In genomic region chr13:44768775-44769578, GRCh38 we compare ENCODE assay signal across 12 cellular contexts.
DNase-seq lines count a peak whose midpoint lies in the region; ATAC-seq and TF ChIP-seq lines count a peak whose summit lies in the region.
"Had no signal": no experiment of that assay in that cellular context is flagged by ENCODE, and none has a peak within 500 bp of the region (broad histone marks: within the 10 kb centered on the region; RNA-seq: fewer than 3 reads in every experiment).

No MANE protein-coding gene starts in this region.

- H3K79me2 ChIP-seq in osteoblast (ENCODE audit: insufficient read depth, low read length) = no peaks in the 10 kb centered on the region

- H3K9me3 ChIP-seq in osteoblast (ENCODE audit: low read depth, low read length) = no peaks in the 10 kb centered on the region
- H3K9me3 ChIP-seq: BE2C, gastrocnemius medialis had no signal

- peak overlapping the region; percentile 41 for H3K4me3 Mint-ChIP-seq in activated T-helper 1 cell treated with anti-CD3 and anti-CD28 coated beads, Interleukin-12 subunit alpha, Interleukin-12 subunit beta, Interleukin-2, Interleukin-4 antibody, amounts not matched to agents 30 ng/mL and 10 ng/mL and 1 ng/mL, durations not matched to agents 14 hours and 24 hours and 36 hours

- no peaks in the 10 kb centered on the region for H3K27me3 Mint-ChIP-seq in activated T-helper 1 cell treated with anti-CD3 and anti-CD28 coated beads, Interleukin-12 subunit alpha, Interleukin-12 subunit beta, Interleukin-2, Interleukin-4 antibody, amounts not matched to agents 30 ng/mL and 10 ng/mL and 1 ng/mL, durations not matched to agents 14 hours and 24 hours and 36 hours (ENCODE audit: insufficient read depth)

- H3K4me3 ChIP-seq in AG09309 (ENCODE audit: control insufficient read depth, low read depth, low read length) (no peak overlapping the region), osteoblast (ENCODE audit: insufficient read depth, low read length) (no peak overlapping the region)
- H3K4me3 ChIP-seq: cardiac muscle cell, gastrocnemius medialis had no signal

- DNase-seq in AG09309 (ENCODE audit: low read depth) = peak; percentile 3
- DNase-seq in H4 (ENCODE audit: low spot score) = peak; percentile 21
- DNase-seq in activated T-helper 1 cell treated with anti-CD3 and anti-CD28 coated beads, Interleukin-12 subunit alpha, Interleukin-12 subunit beta, Interleukin-2, Interleukin-4 antibody, amounts not matched to agents 30 ng/mL and 10 ng/mL and 1 ng/mL, durations not matched to agents 14 hours and 24 hours and 36 hours (ENCODE audit: low spot score) = peak; percentile 9
- DNase-seq in osteoblast (ENCODE audit: insufficient read length, low spot score, missing footprints) = no peak
- DNase-seq in HuH-7 (ENCODE audit: low spot score) = no peak
- no peak for DNase-seq in cerebellar cortex (ENCODE audit: low spot score)
- DNase-seq: BE2C, gastrocnemius medialis, MV-4-11 had no signal

- ATAC-seq in GM21576 (IDR thresholded peaks at IDR 0.05; ENCODE audit: unreplicated experiment) (no peak), GM19397 (IDR thresholded peaks at IDR 0.05; ENCODE audit: unreplicated experiment) (no peak)
- ATAC-seq: gastrocnemius medialis had no signal

- TF ChIP-seq CTCF in AG09309 (IDR thresholded peaks at IDR 0.05; ENCODE audit: control insufficient read depth, insufficient read depth, low read depth, low read length, missing control alignments) = no peak
- no peak for TF ChIP-seq CTCF in osteoblast (IDR thresholded peaks at IDR 0.05; ENCODE audit: extremely low read depth, low read depth, low read length)

- H3K27me3 ChIP-seq in osteoblast (ENCODE audit: insufficient read depth, low read length) = no peaks in the 10 kb centered on the region
- H3K27me3 ChIP-seq: BE2C, cardiac muscle cell, gastrocnemius medialis had no signal

- H3K4me1 ChIP-seq in osteoblast (ENCODE audit: insufficient read depth, low read length) = peaks cover 16% of the 10 kb centered on the region

- H3K9me3 Mint-ChIP-seq in activated T-helper 1 cell treated with anti-CD3 and anti-CD28 coated beads, Interleukin-12 subunit alpha, Interleukin-12 subunit beta, Interleukin-2, Interleukin-4 antibody, amounts not matched to agents 30 ng/mL and 10 ng/mL and 1 ng/mL, durations not matched to agents 14 hours and 24 hours and 36 hours = peaks cover 3% of the 10 kb centered on the region

- H4K20me1 ChIP-seq in osteoblast (ENCODE audit: insufficient read depth, low read length) = no peaks in the 10 kb centered on the region

- H3K27ac Mint-ChIP-seq in activated T-helper 1 cell treated with anti-CD3 and anti-CD28 coated beads, Interleukin-12 subunit alpha, Interleukin-12 subunit beta, Interleukin-2, Interleukin-4 antibody, amounts not matched to agents 30 ng/mL and 10 ng/mL and 1 ng/mL, durations not matched to agents 14 hours and 24 hours and 36 hours = peak overlapping the region; percentile 82

- H3K4me1 Mint-ChIP-seq in activated T-helper 1 cell treated with anti-CD3 and anti-CD28 coated beads, Interleukin-12 subunit alpha, Interleukin-12 subunit beta, Interleukin-2, Interleukin-4 antibody, amounts not matched to agents 30 ng/mL and 10 ng/mL and 1 ng/mL, durations not matched to agents 14 hours and 24 hours and 36 hours (ENCODE audit: low read depth) = peaks cover 52% of the 10 kb centered on the region

- intact Hi-C loops in activated T-helper 1 cell treated with anti-CD3 and anti-CD28 coated beads, Interleukin-12 subunit alpha, Interleukin-12 subunit beta, Interleukin-2, Interleukin-4 antibody, amounts not matched to agents 30 ng/mL and 10 ng/mL and 1 ng/mL, durations not matched to agents 14 hours and 24 hours and 36 hours (cut with micrococcal nuclease) = loop anchor here (1.0 to 5.0 kb wide), 10 partner anchors 10 to 572 kb away; partner anchors contain the start of genes TPT1 and TSC22D1

- peak overlapping the region; percentile 26 for H2AFZ ChIP-seq in osteoblast (ENCODE audit: low read length)

- H3K4me2 ChIP-seq in osteoblast (ENCODE audit: insufficient read depth, low read length) = peak overlapping the region; percentile 17

- peaks cover 4% of the 10 kb centered on the region for H3K36me3 Mint-ChIP-seq in activated T-helper 1 cell treated with anti-CD3 and anti-CD28 coated beads, Interleukin-12 subunit alpha, Interleukin-12 subunit beta, Interleukin-2, Interleukin-4 antibody, amounts not matched to agents 30 ng/mL and 10 ng/mL and 1 ng/mL, durations not matched to agents 14 hours and 24 hours and 36 hours (ENCODE audit: low read depth)

- H3K27ac ChIP-seq in osteoblast (ENCODE audit: low read depth, low read length) = peak overlapping the region; percentile 1
- H3K27ac ChIP-seq: cardiac muscle cell, gastrocnemius medialis had no signal

- no peaks in the 10 kb centered on the region for H3K36me3 ChIP-seq in osteoblast (ENCODE audit: insufficient read depth, low read length)
- H3K36me3 ChIP-seq: BE2C, cardiac muscle cell, gastrocnemius medialis had no signal

Comparison
In these comparisons a context has a peak if more than half of its experiments do, and no peak if none do; other contexts are left out.
1. DNase-seq: peak in AG09309 (single experiment), H4 (single experiment) and activated T-helper 1 cell treated with anti-CD3 and anti-CD28 coated beads, Interleukin-12 subunit alpha, Interleukin-12 subunit beta, Interleukin-2, Interleukin-4 antibody, amounts not matched to agents 30 ng/mL and 10 ng/mL and 1 ng/mL, durations not matched to agents 14 hours and 24 hours and 36 hours (single experiment); none in osteoblast (single experiment), HuH-7 (single experiment) and cerebellar cortex (single experiment).